Comparison of ENCODE assay signal across 19 cellular contexts in the genomic region with DNA sequence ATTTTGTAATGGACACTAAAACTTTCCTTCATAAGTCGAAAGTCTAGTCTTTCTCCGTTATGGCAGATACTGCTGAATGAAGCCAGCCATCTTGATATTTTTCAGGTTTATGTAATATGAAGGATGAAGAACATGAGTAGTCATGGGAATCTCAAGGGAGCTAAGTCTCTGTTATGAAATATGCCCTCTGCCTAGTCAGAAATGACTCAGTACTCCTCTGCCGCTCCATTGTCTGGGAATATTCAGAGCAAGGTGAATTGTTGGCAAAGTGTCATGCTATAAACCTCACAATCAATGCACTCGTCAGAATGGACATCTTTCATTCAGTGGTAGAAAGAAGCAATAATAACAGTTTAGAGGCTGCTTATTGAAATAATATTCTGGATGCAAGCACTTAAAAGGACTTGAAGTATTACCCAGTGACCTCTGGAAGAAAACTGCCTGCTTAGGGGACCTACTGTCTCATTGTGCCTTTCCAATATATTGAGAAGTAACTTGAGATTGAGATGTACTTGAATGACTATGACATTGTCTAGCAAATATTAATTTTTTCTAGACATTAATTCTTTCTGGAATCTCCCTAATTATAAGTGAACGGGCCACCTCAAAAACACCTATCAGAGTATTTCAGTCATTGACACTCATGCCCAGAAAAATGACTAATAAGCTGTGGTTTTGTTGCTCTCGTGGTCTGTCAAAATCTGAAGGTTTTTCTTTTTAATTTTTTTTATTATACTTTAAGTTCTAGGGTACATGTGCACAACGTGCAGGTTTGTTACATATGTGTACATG.
DNase-seq lines count a peak whose midpoint lies in the region; ATAC-seq and TF ChIP-seq lines count a peak whose summit lies in the region.
"Had no signal": no experiment of that assay in that cellular context is flagged by ENCODE, and none has a peak within 500 bp of the region (broad histone marks: within the 10 kb centered on the region; RNA-seq: fewer than 3 reads in every experiment).

No MANE protein-coding gene starts in this region.

- H3F3A ChIP-seq in PC-3 (ENCODE audit: low read length, unreplicated experiment): no peaks in the 10 kb centered on the region

- no peaks in the 10 kb centered on the region for H3K23me2 ChIP-seq in H9 (ENCODE audit: insufficient read length, low read depth, low read length, poor library complexity, severe bottlenecking)

- no peak overlapping the region for H3K4me3 Mint-ChIP-seq in H9
- no peak overlapping the region for H3K4me3 Mint-ChIP-seq in activated naive CD4-positive, alpha-beta T cell treated with anti-CD3 and anti-CD28 coated beads, Interleukin-2, amount 10 ng/mL, durations not matched to agents 7 days and 5 days
- H3K4me3 Mint-ChIP-seq: CD14-positive monocyte had no signal

- H3K36me3 Mint-ChIP-seq in H9 (ENCODE audit: insufficient read depth in 1 of 3, low read depth in 3 of 3): no peaks in the 10 kb centered on the region
- H3K36me3 Mint-ChIP-seq in activated naive CD4-positive, alpha-beta T cell treated with anti-CD3 and anti-CD28 coated beads, Interleukin-2, amount 10 ng/mL, durations not matched to agents 7 days and 5 days: peaks cover 2% of the 10 kb centered on the region
- H3K36me3 Mint-ChIP-seq: CD14-positive monocyte had no signal

- TF ChIP-seq CTCF in PC-3 (conservative IDR thresholded peaks at IDR 0.05; ENCODE audit: low read depth, low read length) (no peak), H9 (conservative IDR thresholded peaks at IDR 0.05) (no peak)

- no CpG with 5 or more reads among the region's 7 CpGs for WGBS in H9 (ENCODE audit: extremely low coverage, insufficient read length, low lambda C conversion rate)

- no TSS peak for BruUV-seq in PC-3 (replicated peaks; lab: Mats Ljungman, UMichigan)

- H3K27me3 ChIP-seq in PC-3 (ENCODE audit: low read length): no peaks in the 10 kb centered on the region
- H3K27me3 ChIP-seq in H9 (ENCODE audit: insufficient read depth, low read length): no peaks in the 10 kb centered on the region

- H3K27me3 Mint-ChIP-seq in H9 (ENCODE audit: low read depth): no peaks in the 10 kb centered on the region
- no peaks in the 10 kb centered on the region for H3K27me3 Mint-ChIP-seq in activated naive CD4-positive, alpha-beta T cell treated with anti-CD3 and anti-CD28 coated beads, Interleukin-2, amount 10 ng/mL, durations not matched to agents 7 days and 5 days

- H3K79me2 ChIP-seq in PC-3 (ENCODE audit: low read length): no peaks in the 10 kb centered on the region
- no peaks in the 10 kb centered on the region for H3K79me2 ChIP-seq in H9 (ENCODE audit: insufficient read depth, low read length)

- H3K9ac ChIP-seq in PC-3 (ENCODE audit: low read length) (no peak overlapping the region), H9 (ENCODE audit: extremely low read depth, insufficient read length, low read length) (no peak overlapping the region)

- no peaks in the 10 kb centered on the region for H3K36me3 ChIP-seq in PC-3 (ENCODE audit: low read depth, low read length)

- no peaks in the 10 kb centered on the region for H3K79me1 ChIP-seq in H9 (ENCODE audit: insufficient read depth, low read depth, low read length, poor library complexity, severe bottlenecking)

- H3K14ac ChIP-seq in H9 (ENCODE audit: insufficient read depth, low read length): no peak overlapping the region

- intact Hi-C loops in PC-3 (cut with micrococcal nuclease): no loop called here

- no peak overlapping the region for H3K18ac ChIP-seq in H9 (ENCODE audit: insufficient read length, low read depth, low read length)

- POLR2A ChIA-PET in PC-3 (lab: Charles Lee; ENCODE audit: unreplicated experiment): no interaction called here

- H2BK120ac ChIP-seq in H9 (ENCODE audit: low read depth, low read length, poor library complexity, severe bottlenecking): no peak overlapping the region

- DNase-seq in PC-3 (peak; percentile 11), epithelial cell of prostate (ENCODE audit: low read depth, low spot score) (peak; percentile 68), H9 (no peak), OCI-M1 (lab: John Stamatoyannopoulos, UW) (no peak)
- no peak for DNase-seq in activated naive CD4-positive, alpha-beta T cell treated with anti-CD3 and anti-CD28 coated beads, Interleukin-2, amount 10 ng/mL, durations not matched to agents 7 days and 5 days
- DNase-seq: DMS53, H7, KG1, MM.1S, NCI-H1105, NCI-H2029, NCI-H510A treated with DMSO at 0.1 percent for 48 hours, RPMI8226 had no signal

- no peak overlapping the region for H3K27ac ChIP-seq in PC-3 (ENCODE audit: low read length)
- no peak overlapping the region for H3K27ac ChIP-seq in epithelial cell of prostate
- H3K27ac ChIP-seq in H9 (ENCODE audit: insufficient read length, low read depth, low read length): no peak overlapping the region
- H3K27ac ChIP-seq: A549, HL-60 had no signal

- H4K20me1 ChIP-seq in PC-3 (ENCODE audit: low read length) (no peaks in the 10 kb centered on the region), H9 (ENCODE audit: control insufficient read depth, insufficient read depth, insufficient read length) (no peaks in the 10 kb centered on the region)

- no peak overlapping the region for H3K4ac ChIP-seq in H9 (ENCODE audit: low read depth, low read length)

- no peak overlapping the region for H3K4me3 ChIP-seq in PC-3 (ENCODE audit: low read length)
- H3K4me3 ChIP-seq: A549 had no signal

- no peak overlapping the region for H3K56ac ChIP-seq in H9 (ENCODE audit: insufficient read length, low read depth, low read length)

- H3K4me2 ChIP-seq in PC-3 (ENCODE audit: low read length) (no peak overlapping the region), H9 (ENCODE audit: insufficient read depth, insufficient read length, low read length) (no peak overlapping the region)
- H3K4me2 ChIP-seq: A549 had no signal

- H2AK5ac ChIP-seq in H9 (ENCODE audit: insufficient read length, low read length): no peak overlapping the region

- no peak overlapping the region for H2BK5ac ChIP-seq in H9 (ENCODE audit: insufficient read length, low read length)

- H4K91ac ChIP-seq in H9 (ENCODE audit: insufficient read length, low read depth, low read length): no peak overlapping the region

- H3K9me3 ChIP-seq in PC-3 (ENCODE audit: low read length) (no peaks in the 10 kb centered on the region), H9 (ENCODE audit: control insufficient read depth, low read depth, low read length) (no peaks in the 10 kb centered on the region)
- H3K9me3 ChIP-seq: A549 had no signal

- H3K4me1 ChIP-seq in PC-3 (ENCODE audit: insufficient read depth, low read length): no peaks in the 10 kb centered on the region
- no peaks in the 10 kb centered on the region for H3K4me1 ChIP-seq in H9 (ENCODE audit: insufficient read depth, low read length)
- H3K4me1 ChIP-seq: A549 had no signal

- H3K4me1 Mint-ChIP-seq in H9: no peaks in the 10 kb centered on the region
- H3K4me1 Mint-ChIP-seq in activated naive CD4-positive, alpha-beta T cell treated with anti-CD3 and anti-CD28 coated beads, Interleukin-2, amount 10 ng/mL, durations not matched to agents 7 days and 5 days: no peaks in the 10 kb centered on the region
- H3K4me1 Mint-ChIP-seq: CD14-positive monocyte had no signal

- CTCF ChIA-PET in PC-3 (lab: Charles Lee): no interaction called here
- CTCF ChIA-PET in activated naive CD4-positive, alpha-beta T cell treated with anti-CD3 and anti-CD28 coated beads, Interleukin-2, amount 10 ng/mL, durations not matched to agents 7 days and 5 days (lab: Charles Lee): no interaction called here

- H3K9me3 Mint-ChIP-seq in H9: peaks cover 0 to 2% of the 10 kb centered on the region in 2 experiments; a peak in 2 of 5 replicates
- H3K9me3 Mint-ChIP-seq in activated naive CD4-positive, alpha-beta T cell treated with anti-CD3 and anti-CD28 coated beads, Interleukin-2, amount 10 ng/mL, durations not matched to agents 7 days and 5 days: peaks cover 2% of the 10 kb centered on the region

- no peak overlapping the region for H2BK12ac ChIP-seq in H9 (ENCODE audit: insufficient read length, low read depth, low read length)

- no peak overlapping the region for H4K8ac ChIP-seq in H9 (replicated peaks; ENCODE audit: insufficient read length, low read depth, low read length)

- H3K9me2 ChIP-seq in PC-3 (replicated peaks; ENCODE audit: low read length): no peaks in the 10 kb centered on the region

- no peak overlapping the region for H3K27ac Mint-ChIP-seq in H9
- H3K27ac Mint-ChIP-seq in activated naive CD4-positive, alpha-beta T cell treated with anti-CD3 and anti-CD28 coated beads, Interleukin-2, amount 10 ng/mL, durations not matched to agents 7 days and 5 days: no peak overlapping the region
- H3K27ac Mint-ChIP-seq: CD14-positive monocyte had no signal

- no peak overlapping the region for H2AFZ ChIP-seq in PC-3 (ENCODE audit: low read length)
- no peak overlapping the region for H2AFZ ChIP-seq in H9 (ENCODE audit: low read length)

- no peak overlapping the region for H2BK20ac ChIP-seq in H9 (ENCODE audit: low read depth, low read length, poor library complexity, severe bottlenecking)

- H4K5ac ChIP-seq in H9 (ENCODE audit: insufficient read length, low read depth, low read length): no peak overlapping the region

- ATAC-seq in GM18508 (IDR thresholded peaks at IDR 0.05; ENCODE audit: insufficient read depth, unreplicated experiment) (peak; percentile 50), HG03175 (IDR thresholded peaks at IDR 0.05; ENCODE audit: unreplicated experiment) (peak; percentile 33), PC-3 (no peak), GM19397 (IDR thresholded peaks at IDR 0.05; ENCODE audit: unreplicated experiment) (no peak)
- ATAC-seq: A549 had no signal

- H3T11ph ChIP-seq in H9 (ENCODE audit: low read length): no peak overlapping the region

- no peak overlapping the region for H2BK15ac ChIP-seq in H9 (ENCODE audit: low read depth, low read length)

- no peak overlapping the region for H3K23ac ChIP-seq in H9 (ENCODE audit: insufficient read length, low read depth, low read length)

Comparison
In these comparisons a context has a peak if more than half of its experiments do, and no peak if none do; other contexts are left out.
1. ATAC-seq: peak in GM18508 (single experiment) and HG03175 (single experiment); none in PC-3 (single experiment) and GM19397 (single experiment).
2. DNase-seq: peak in PC-3 (single experiment) and epithelial cell of prostate (single experiment); none in H9 (single experiment), OCI-M1 (single experiment) and activated naive CD4-positive, alpha-beta T cell treated with anti-CD3 and anti-CD28 coated beads, Interleukin-2, amount 10 ng/mL, durations not matched to agents 7 days and 5 days (single experiment).